In genomic region chr7:55154096-55154495, GRCh38 we compare ENCODE assay signal across 14 cellular contexts.
A peak's percentile ranks its signal among the peaks of the same experiment; 100 is the strongest.
DNase-seq lines count a peak whose midpoint lies in the region; ATAC-seq and TF ChIP-seq lines count a peak whose summit lies in the region.
"Had no signal": no experiment of that assay in that cellular context is flagged by ENCODE, and none has a peak within 500 bp of the region (broad histone marks: within the 10 kb centered on the region; RNA-seq: fewer than 3 reads in every experiment).

No MANE protein-coding gene starts in this region.

- CTCF ChIA-PET in MCF 10A (lab: Yijun Ruan, JAX) = interaction anchor here (0.6 to 1.0 kb wide), 3 partner anchors 101 to 389 kb away, joined by 3 to 6 read pairs (median 4); no protein-coding TSS in a partner anchor

- H3K36me3 Mint-ChIP-seq in MCF 10A (ENCODE audit: insufficient read depth, unreplicated experiment) (peaks cover 100% of the 10 kb centered on the region), progenitor cell of endocrine pancreas (ENCODE audit: insufficient read depth) (peaks cover 24% of the 10 kb centered on the region)
- H3K36me3 Mint-ChIP-seq: CD4-positive, CD25-positive, alpha-beta regulatory T cell had no signal

- DNase-seq in MCF 10A (ENCODE audit: unreplicated experiment) = no peak
- DNase-seq in breast epithelium (ENCODE audit: low spot score in 2 of 2) = no peak
- peak; percentile 35 for DNase-seq in left lobe of liver (ENCODE audit: low spot score)
- no peak for DNase-seq in progenitor cell of endocrine pancreas (ENCODE audit: low spot score, unreplicated experiment)
- DNase-seq in upper lobe of right lung = no peak
- no peak for DNase-seq in KG1 (lab: John Stamatoyannopoulos, UW)
- no peak for DNase-seq in OCI-M2 (lab: John Stamatoyannopoulos, UW; ENCODE audit: unreplicated experiment)
- DNase-seq: ACHN; CD4-positive, CD25-positive, alpha-beta regulatory T cell; DMS53; HCEC 1CT; HFFc6 had no signal

- BruUV-seq in MCF 10A (replicated peaks; lab: Mats Ljungman, UMichigan) = no TSS peak

- H3K27me3 Mint-ChIP-seq in MCF 10A (ENCODE audit: insufficient read depth, unreplicated experiment) = no peaks in the 10 kb centered on the region
- H3K27me3 Mint-ChIP-seq in progenitor cell of endocrine pancreas = no peaks in the 10 kb centered on the region
- H3K27me3 Mint-ChIP-seq: CD4-positive, CD25-positive, alpha-beta regulatory T cell had no signal

- peak overlapping the region; percentile 22 for H3K27ac Mint-ChIP-seq in MCF 10A (ENCODE audit: low read depth, unreplicated experiment)
- H3K27ac Mint-ChIP-seq in progenitor cell of endocrine pancreas = peak overlapping the region; percentile 76
- H3K27ac Mint-ChIP-seq: CD4-positive, CD25-positive, alpha-beta regulatory T cell had no signal

- no peaks in the 10 kb centered on the region for H3K27me3 ChIP-seq in breast epithelium
- no peaks in the 10 kb centered on the region for H3K27me3 ChIP-seq in upper lobe of right lung
- H3K27me3 ChIP-seq: BLaER1 treated with 17β-estradiol and CSF1 and Interleukin-3, amounts not matched to agents 10 nM and 100 nM had no signal

- ATAC-seq in left lobe of liver (no peak), upper lobe of right lung (peak; percentile 10), GM19035 (IDR thresholded peaks at IDR 0.05; ENCODE audit: unreplicated experiment) (no peak)

- H3K4me1 Mint-ChIP-seq in MCF 10A (ENCODE audit: insufficient read depth, unreplicated experiment) = peaks cover 3% of the 10 kb centered on the region
- H3K4me1 Mint-ChIP-seq in progenitor cell of endocrine pancreas (ENCODE audit: low read depth) = no peaks in the 10 kb centered on the region
- H3K4me1 Mint-ChIP-seq: CD4-positive, CD25-positive, alpha-beta regulatory T cell had no signal

- no peak overlapping the region for H3K27ac ChIP-seq in breast epithelium
- no peak overlapping the region for H3K27ac ChIP-seq in upper lobe of right lung
- H3K27ac ChIP-seq: BLaER1 treated with 17β-estradiol and CSF1 and Interleukin-3, amounts not matched to agents 10 nM and 100 nM had no signal

- no peaks in the 10 kb centered on the region for H3K36me3 ChIP-seq in breast epithelium
- H3K36me3 ChIP-seq in upper lobe of right lung = peaks cover 79% of the 10 kb centered on the region
- H3K36me3 ChIP-seq: BLaER1 treated with 17β-estradiol and CSF1 and Interleukin-3, amounts not matched to agents 10 nM and 100 nM had no signal

- no peaks in the 10 kb centered on the region for H3K9me3 ChIP-seq in breast epithelium
- H3K9me3 ChIP-seq in upper lobe of right lung = no peaks in the 10 kb centered on the region
- H3K9me3 ChIP-seq: BLaER1 treated with 17β-estradiol and CSF1 and Interleukin-3, amounts not matched to agents 10 nM and 100 nM had no signal

- TF ChIP-seq CTCF in MCF 10A (IDR thresholded peaks at IDR 0.05; ENCODE audit: unreplicated experiment) (no peak), breast epithelium (IDR thresholded peaks at IDR 0.05) (no peak), progenitor cell of endocrine pancreas (IDR thresholded peaks at IDR 0.05; ENCODE audit: unreplicated experiment) (no peak), upper lobe of right lung (IDR thresholded peaks at IDR 0.05) (no peak)

- intact Hi-C loops in MCF 10A (cut with micrococcal nuclease) (no loop called here), breast epithelium (cut with DNase I; ENCODE audit: low total_unique reads) (no loop called here), upper lobe of right lung (cut with DNase I) (no loop called here)

- H3K4me3 Mint-ChIP-seq in MCF 10A (ENCODE audit: unreplicated experiment) = no peak overlapping the region
- no peak overlapping the region for H3K4me3 Mint-ChIP-seq in progenitor cell of endocrine pancreas (ENCODE audit: low read depth)
- H3K4me3 Mint-ChIP-seq: CD4-positive, CD25-positive, alpha-beta regulatory T cell; HFFc6 had no signal

- H3K4me3 ChIP-seq in breast epithelium (no peak overlapping the region), upper lobe of right lung (no peak overlapping the region)
- H3K4me3 ChIP-seq: BLaER1 treated with 17β-estradiol and CSF1 and Interleukin-3, amounts not matched to agents 10 nM and 100 nM had no signal

- no peak for TF ChIP-seq POLR2A in breast epithelium (IDR thresholded peaks at IDR 0.05)

- no peaks in the 10 kb centered on the region for H3K9me3 Mint-ChIP-seq in MCF 10A (ENCODE audit: unreplicated experiment)
- H3K9me3 Mint-ChIP-seq in progenitor cell of endocrine pancreas (ENCODE audit: low read depth) = no peaks in the 10 kb centered on the region
- H3K9me3 Mint-ChIP-seq: HFFc6 had no signal

- POLR2A ChIA-PET in MCF 10A (lab: Yijun Ruan, JAX) = no interaction called here

- H3K4me1 ChIP-seq in breast epithelium (no peaks in the 10 kb centered on the region), upper lobe of right lung (no peaks in the 10 kb centered on the region)
